37 cellular contexts compared by ENCODE assay signal in the genomic region with DNA sequence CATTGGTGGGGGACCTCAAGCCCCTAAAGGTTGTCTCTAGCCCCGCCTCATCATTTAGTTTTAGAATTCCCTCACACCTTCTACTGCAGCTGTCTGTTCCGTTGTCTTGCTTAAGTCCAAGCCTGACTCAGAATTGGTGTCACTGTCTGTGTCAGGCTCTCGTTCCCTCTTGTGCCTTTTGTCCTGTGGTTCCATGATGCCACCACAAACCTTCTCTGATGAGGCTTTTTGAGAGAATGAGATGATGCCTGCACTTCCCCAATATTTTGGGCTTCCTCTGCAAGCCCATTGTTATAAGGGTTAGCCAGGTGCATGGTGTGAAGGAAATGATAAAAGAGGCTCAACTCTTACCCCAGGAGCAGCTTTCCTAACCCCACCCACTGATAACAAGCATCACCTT. TPM values are rescaled to one million over a fixed set of nuclear protein-coding genes. Genes with fewer than 3 reads are reported as not detected.
A peak's percentile ranks its signal among the peaks of the same experiment; 100 is the strongest.
DNase-seq lines count a peak whose midpoint lies in the region; ATAC-seq and TF ChIP-seq lines count a peak whose summit lies in the region.
"Had no signal": no experiment of that assay in that cellular context is flagged by ENCODE, and none has a peak within 500 bp of the region (broad histone marks: within the 10 kb centered on the region; RNA-seq: fewer than 3 reads in every experiment).

No MANE protein-coding gene starts in this region.

- no peak overlapping the region for H3K4me3 ChIP-seq in upper lobe of right lung
- H3K4me3 ChIP-seq in sigmoid colon = no peak overlapping the region
- H3K4me3 ChIP-seq: A549, adrenal gland, left ventricle myocardium inferior, neural progenitor cell, right atrium auricular region, spleen, tibial artery had no signal

- TF ChIP-seq EP300 in sigmoid colon (IDR thresholded peaks at IDR 0.05) = no peak

- peaks cover 11% of the 10 kb centered on the region for H3K4me1 Mint-ChIP-seq in activated naive CD8-positive, alpha-beta T cell treated with anti-CD3 and anti-CD28 coated beads, Interleukin-2, amount 10 ng/mL, durations not matched to agents 7 days and 5 days
- peaks cover 10% of the 10 kb centered on the region for H3K4me1 Mint-ChIP-seq in activated naive CD8-positive, alpha-beta T cell treated with anti-CD3 and anti-CD28 coated beads for 36 hours
- H3K4me1 Mint-ChIP-seq in activated T-helper 1 cell treated with anti-CD3 and anti-CD28 coated beads, Interleukin-12 subunit alpha, Interleukin-12 subunit beta, Interleukin-2, Interleukin-4 antibody, amounts not matched to agents 30 ng/mL and 10 ng/mL and 1 ng/mL, durations not matched to agents 14 hours and 24 hours and 36 hours (ENCODE audit: low read depth) = peaks cover 13% of the 10 kb centered on the region
- H3K4me1 Mint-ChIP-seq: neural progenitor cell had no signal

- H3K27ac ChIP-seq in upper lobe of right lung (no peak overlapping the region), sigmoid colon (no peak overlapping the region)
- H3K27ac ChIP-seq: adrenal gland, left ventricle myocardium inferior, neural progenitor cell, right atrium auricular region, spleen, tibial artery, WERI-Rb-1 had no signal

- TF ChIP-seq POLR2A in sigmoid colon (IDR thresholded peaks at IDR 0.05) = no peak

- no peak overlapping the region for H3K27ac Mint-ChIP-seq in activated naive CD8-positive, alpha-beta T cell treated with anti-CD3 and anti-CD28 coated beads, Interleukin-2, amount 10 ng/mL, durations not matched to agents 7 days and 5 days
- no peak overlapping the region for H3K27ac Mint-ChIP-seq in activated naive CD8-positive, alpha-beta T cell treated with anti-CD3 and anti-CD28 coated beads for 36 hours
- H3K27ac Mint-ChIP-seq in activated T-helper 1 cell treated with anti-CD3 and anti-CD28 coated beads, Interleukin-12 subunit alpha, Interleukin-12 subunit beta, Interleukin-2, Interleukin-4 antibody, amounts not matched to agents 30 ng/mL and 10 ng/mL and 1 ng/mL, durations not matched to agents 14 hours and 24 hours and 36 hours = peak overlapping the region; percentile 13
- H3K27ac Mint-ChIP-seq: CD4-positive, CD25-positive, alpha-beta regulatory T cell; neural progenitor cell had no signal

- intact Hi-C loops in activated T-helper 1 cell treated with anti-CD3 and anti-CD28 coated beads, Interleukin-12 subunit alpha, Interleukin-12 subunit beta, Interleukin-2, Interleukin-4 antibody, amounts not matched to agents 30 ng/mL and 10 ng/mL and 1 ng/mL, durations not matched to agents 14 hours and 24 hours and 36 hours (cut with micrococcal nuclease) = no loop called here
- intact Hi-C loops in upper lobe of right lung (cut with DNase I) = no loop called here
- intact Hi-C loops in sigmoid colon (cut with DNase I) = no loop called here

- no peaks in the 10 kb centered on the region for H3K27me3 ChIP-seq in upper lobe of right lung
- no peaks in the 10 kb centered on the region for H3K27me3 ChIP-seq in sigmoid colon
- H3K27me3 ChIP-seq: adrenal gland, neural progenitor cell, right atrium auricular region, spleen, tibial artery had no signal

- H3K4me3 Mint-ChIP-seq in activated naive CD8-positive, alpha-beta T cell treated with anti-CD3 and anti-CD28 coated beads, Interleukin-2, amount 10 ng/mL, durations not matched to agents 7 days and 5 days = no peak overlapping the region
- no peak overlapping the region for H3K4me3 Mint-ChIP-seq in activated naive CD8-positive, alpha-beta T cell treated with anti-CD3 and anti-CD28 coated beads for 36 hours
- no peak overlapping the region for H3K4me3 Mint-ChIP-seq in activated T-helper 1 cell treated with anti-CD3 and anti-CD28 coated beads, Interleukin-12 subunit alpha, Interleukin-12 subunit beta, Interleukin-2, Interleukin-4 antibody, amounts not matched to agents 30 ng/mL and 10 ng/mL and 1 ng/mL, durations not matched to agents 14 hours and 24 hours and 36 hours
- H3K4me3 Mint-ChIP-seq: activated T-cell treated with anti-CD3 and anti-CD28 coated beads, Interleukin-2, amount 50 U/mL, for 4 hours; central memory CD8-positive, alpha-beta T cell; neural progenitor cell had no signal

- no peaks in the 10 kb centered on the region for H3K9me3 ChIP-seq in upper lobe of right lung
- no peaks in the 10 kb centered on the region for H3K9me3 ChIP-seq in sigmoid colon
- H3K9me3 ChIP-seq: A549, adrenal gland, left ventricle myocardium inferior, right atrium auricular region, spleen, tibial artery had no signal

- H3K9me3 Mint-ChIP-seq in activated naive CD8-positive, alpha-beta T cell treated with anti-CD3 and anti-CD28 coated beads, Interleukin-2, amount 10 ng/mL, durations not matched to agents 7 days and 5 days = no peaks in the 10 kb centered on the region
- no peaks in the 10 kb centered on the region for H3K9me3 Mint-ChIP-seq in activated naive CD8-positive, alpha-beta T cell treated with anti-CD3 and anti-CD28 coated beads for 36 hours
- no peaks in the 10 kb centered on the region for H3K9me3 Mint-ChIP-seq in activated T-helper 1 cell treated with anti-CD3 and anti-CD28 coated beads, Interleukin-12 subunit alpha, Interleukin-12 subunit beta, Interleukin-2, Interleukin-4 antibody, amounts not matched to agents 30 ng/mL and 10 ng/mL and 1 ng/mL, durations not matched to agents 14 hours and 24 hours and 36 hours
- H3K9me3 Mint-ChIP-seq: activated T-cell treated with anti-CD3 and anti-CD28 coated beads, Interleukin-2, amount 50 U/mL, for 4 hours; central memory CD8-positive, alpha-beta T cell; neural progenitor cell had no signal

- TF ChIP-seq CTCF in upper lobe of right lung (IDR thresholded peaks at IDR 0.05) = no peak
- no peak for TF ChIP-seq CTCF in sigmoid colon (IDR thresholded peaks at IDR 0.05)

- H3K27me3 Mint-ChIP-seq in activated naive CD8-positive, alpha-beta T cell treated with anti-CD3 and anti-CD28 coated beads, Interleukin-2, amount 10 ng/mL, durations not matched to agents 7 days and 5 days = peaks cover 3% of the 10 kb centered on the region
- no peaks in the 10 kb centered on the region for H3K27me3 Mint-ChIP-seq in activated naive CD8-positive, alpha-beta T cell treated with anti-CD3 and anti-CD28 coated beads for 36 hours
- no peaks in the 10 kb centered on the region for H3K27me3 Mint-ChIP-seq in activated T-helper 1 cell treated with anti-CD3 and anti-CD28 coated beads, Interleukin-12 subunit alpha, Interleukin-12 subunit beta, Interleukin-2, Interleukin-4 antibody, amounts not matched to agents 30 ng/mL and 10 ng/mL and 1 ng/mL, durations not matched to agents 14 hours and 24 hours and 36 hours (ENCODE audit: insufficient read depth)
- H3K27me3 Mint-ChIP-seq: CD4-positive, CD25-positive, alpha-beta regulatory T cell; central memory CD8-positive, alpha-beta T cell had no signal

- WGBS in sigmoid colon, 2 donors = 76 to 83% methylated on average over 3 of the region's 3 CpGs

- POLR2A ChIA-PET in activated naive CD8-positive, alpha-beta T cell treated with anti-CD3 and anti-CD28 coated beads, Interleukin-2, amount 10 ng/mL, durations not matched to agents 7 days and 5 days (lab: Charles Lee) = no interaction called here

- no peaks in the 10 kb centered on the region for H3K36me3 ChIP-seq in upper lobe of right lung
- H3K36me3 ChIP-seq in sigmoid colon = no peaks in the 10 kb centered on the region
- H3K36me3 ChIP-seq: adrenal gland, left ventricle myocardium inferior, neural progenitor cell, right atrium auricular region, spleen, tibial artery, WERI-Rb-1 had no signal

- peak; percentile 17 for ATAC-seq in activated naive CD8-positive, alpha-beta T cell treated with anti-CD3 and anti-CD28 coated beads, Interleukin-2, amount 10 ng/mL, durations not matched to agents 7 days and 5 days (ENCODE audit: low read depth)
- peak; percentile 30 for ATAC-seq in upper lobe of right lung
- ATAC-seq: A549; activated T-cell treated with anti-CD3 and anti-CD28 coated beads, Interleukin-2, amount 50 U/mL, for 4 hours; esophagus mucosa; HepG2; Panc1 had no signal

- H3K36me3 Mint-ChIP-seq in activated naive CD8-positive, alpha-beta T cell treated with anti-CD3 and anti-CD28 coated beads, Interleukin-2, amount 10 ng/mL, durations not matched to agents 7 days and 5 days = no peaks in the 10 kb centered on the region
- no peaks in the 10 kb centered on the region for H3K36me3 Mint-ChIP-seq in activated naive CD8-positive, alpha-beta T cell treated with anti-CD3 and anti-CD28 coated beads for 36 hours
- H3K36me3 Mint-ChIP-seq in activated T-helper 1 cell treated with anti-CD3 and anti-CD28 coated beads, Interleukin-12 subunit alpha, Interleukin-12 subunit beta, Interleukin-2, Interleukin-4 antibody, amounts not matched to agents 30 ng/mL and 10 ng/mL and 1 ng/mL, durations not matched to agents 14 hours and 24 hours and 36 hours (ENCODE audit: low read depth) = no peaks in the 10 kb centered on the region
- H3K36me3 Mint-ChIP-seq: CD4-positive, CD25-positive, alpha-beta regulatory T cell; neural progenitor cell had no signal

- no peaks in the 10 kb centered on the region for H3K4me1 ChIP-seq in upper lobe of right lung
- H3K4me1 ChIP-seq in sigmoid colon = peaks cover 0 to 3% (median 0%) of the 10 kb centered on the region in 4 donors
- H3K4me1 ChIP-seq: adrenal gland, neural progenitor cell, right atrium auricular region, tibial artery had no signal

- no peak for DNase-seq in activated naive CD8-positive, alpha-beta T cell treated with anti-CD3 and anti-CD28 coated beads, Interleukin-2, amount 10 ng/mL, durations not matched to agents 7 days and 5 days
- no peak for DNase-seq in activated naive CD8-positive, alpha-beta T cell treated with anti-CD3 and anti-CD28 coated beads for 36 hours
- DNase-seq in MV-4-11 (lab: John Stamatoyannopoulos, UW) (peak; percentile 90), upper lobe of right lung (no peak), NCI-H82 treated with DMSO at 0.1 percent for 48 hours (lab: John Stamatoyannopoulos, UW; ENCODE audit: unreplicated experiment) (no peak), mucosa of gallbladder (ENCODE audit: low spot score) (no peak), sigmoid colon (no peak)
- no peak for DNase-seq in activated T-helper 1 cell treated with anti-CD3 and anti-CD28 coated beads, Interleukin-12 subunit alpha, Interleukin-12 subunit beta, Interleukin-2, Interleukin-4 antibody, amounts not matched to agents 30 ng/mL and 10 ng/mL and 1 ng/mL, durations not matched to agents 14 hours and 24 hours and 36 hours (ENCODE audit: low spot score)
- DNase-seq: activated CD4-positive, alpha-beta T cell treated with anti-CD3 and anti-CD28 coated beads for 4 hours; activated naive CD4-positive, alpha-beta T cell; activated T-cell treated with anti-CD3 and anti-CD28 coated beads, Interleukin-2, amount 50 U/mL, for 4 hours; adrenal gland; CD4-positive, CD25-positive, alpha-beta regulatory T cell; dermis blood vessel endothelial cell; DMS79 treated with DMSO at 0.1 percent for 48 hours; GF-D8; H7; islet precursor cell; left ventricle myocardium inferior; mesenchymal stem cell; NCI-H1105; NCI-H187; NCI-H2171 treated with DMSO at 0.1 percent for 48 hours; NCI-H510A treated with DMSO at 0.1 percent for 48 hours; Right ventricle myocardium superior; spleen; stimulated activated CD4-positive, alpha-beta T cell treated with anti-CD3 and anti-CD28 coated beads, Interleukin-2, amount 100 ng/mL, for 24 hours; T-helper 9 cell; tibial artery; WERI-Rb-1 had no signal

RNA-seq across cellular contexts. Expression of gene AKIRIN2, which starts 8.1 kb away (rescaled TPM):
- 10 to 100 TPM; 45.3 to 51.8 TPM for total RNA-seq in activated naive CD8-positive, alpha-beta T cell treated with anti-CD3 and anti-CD28 coated beads, Interleukin-2, amount 10 ng/mL, durations not matched to agents 7 days and 5 days
- 10 to 100 TPM; 47.5 to 48.7 TPM for total RNA-seq in activated naive CD8-positive, alpha-beta T cell treated with anti-CD3 and anti-CD28 coated beads for 36 hours
- total RNA-seq in activated T-helper 1 cell treated with anti-CD3 and anti-CD28 coated beads, Interleukin-12 subunit alpha, Interleukin-12 subunit beta, Interleukin-2, Interleukin-4 antibody, amounts not matched to agents 30 ng/mL and 10 ng/mL and 1 ng/mL, durations not matched to agents 14 hours and 24 hours and 36 hours = 40.1 and 42.0 TPM in 2 replicates
- 56.6 TPM for total RNA-seq in upper lobe of right lung
- 43.1 TPM for total RNA-seq in mucosa of gallbladder
- 10 to 100 TPM; 16.6 to 20.8 (median 19.1) TPM for total RNA-seq in sigmoid colon
- 10 to 100 TPM; 17.4 to 40.2 (median 19.4) TPM for polyA plus RNA-seq in sigmoid colon
